ENCODE assay signal across 23 cellular contexts in genomic region chr2:232319117-232320037, GRCh38. TPM values are rescaled to one million over a fixed set of nuclear protein-coding genes. Genes with fewer than 3 reads are reported as not detected.
A peak's percentile ranks its signal among the peaks of the same experiment; 100 is the strongest.
DNase-seq lines count a peak whose midpoint lies in the region; ATAC-seq and TF ChIP-seq lines count a peak whose summit lies in the region.
"Had no signal": no experiment of that assay in that cellular context is flagged by ENCODE, and none has a peak within 500 bp of the region (broad histone marks: within the 10 kb centered on the region; RNA-seq: fewer than 3 reads in every experiment).

No MANE protein-coding gene starts in this region.

- no peaks in the 10 kb centered on the region for H3K4me1 ChIP-seq in HEK293 (ENCODE audit: control insufficient read depth, insufficient read depth, low read length)

- H3K4me3 ChIP-seq in HEK293 (ENCODE audit: low read depth, low read length): no peak overlapping the region
- H3K4me3 ChIP-seq: body of pancreas, dorsolateral prefrontal cortex, heart right ventricle, PC-9 had no signal

- no peak for DNase-seq in activated CD4-positive, alpha-beta T cell treated with anti-CD3 and anti-CD28 coated beads for 36 hours
- no peak for DNase-seq in activated CD4-positive, alpha-beta T cell treated with anti-CD3 and anti-CD28 coated beads, Interleukin-2, amount 50 U/mL, for 48 hours
- DNase-seq in neural crest cell (ENCODE audit: low read depth, low spot score) (no peak), NCI-H146 treated with DMSO at 0.1 percent for 48 hours (lab: John Stamatoyannopoulos, UW; ENCODE audit: unreplicated experiment) (no peak), amygdala (lab: John Stamatoyannopoulos, UW) (no peak)
- DNase-seq: activated CD4-positive, CD25-positive, alpha-beta regulatory T cell; body of pancreas; COR-L47; H9; heart right ventricle; kidney; NCI-H1048; NCI-H748 treated with DMSO at 0.1 percent for 48 hours; PC-9 had no signal

- no peak overlapping the region for H3K27ac ChIP-seq in HEK293 (ENCODE audit: extremely low read depth, low read depth, low read length)
- H3K27ac ChIP-seq: body of pancreas, PC-9 had no signal

- no peak overlapping the region for H3K4me3 Mint-ChIP-seq in activated CD4-positive, alpha-beta T cell treated with anti-CD3 and anti-CD28 coated beads for 36 hours
- H3K4me3 Mint-ChIP-seq in activated T-helper 17 cell treated with anti-CD3 and anti-CD28 coated beads, Interleukin-2, amount 50 U/mL, for 72 hours: no peak overlapping the region
- no peak overlapping the region for H3K4me3 Mint-ChIP-seq in neural crest cell
- H3K4me3 Mint-ChIP-seq: H9; stimulated activated memory B cell treated with anti-CD40 and anti-IgM and Interleukin-4, amounts not matched to agents 10 μg/mL and 1 μg/mL and 100 μg/mL, for 72 hours had no signal

- H3K4me1 Mint-ChIP-seq in activated CD4-positive, alpha-beta T cell treated with anti-CD3 and anti-CD28 coated beads for 36 hours: peaks cover 84% of the 10 kb centered on the region
- peaks cover 29% of the 10 kb centered on the region for H3K4me1 Mint-ChIP-seq in activated T-helper 17 cell treated with anti-CD3 and anti-CD28 coated beads, Interleukin-2, amount 50 U/mL, for 72 hours
- H3K4me1 Mint-ChIP-seq in neural crest cell: peaks cover 20% of the 10 kb centered on the region

- TF ChIP-seq CTCF in HEK293 (tag by site-specific recombination; IDR thresholded peaks at IDR 0.05): no peak
- no peak for TF ChIP-seq CTCF in neural crest cell (conservative IDR thresholded peaks at IDR 0.05)

- peaks cover 3% of the 10 kb centered on the region for H3K9me3 Mint-ChIP-seq in activated CD4-positive, alpha-beta T cell treated with anti-CD3 and anti-CD28 coated beads for 36 hours (ENCODE audit: low read depth)
- H3K9me3 Mint-ChIP-seq in activated T-helper 17 cell treated with anti-CD3 and anti-CD28 coated beads, Interleukin-2, amount 50 U/mL, for 72 hours: peaks cover 4% of the 10 kb centered on the region
- no peaks in the 10 kb centered on the region for H3K9me3 Mint-ChIP-seq in neural crest cell
- H3K9me3 Mint-ChIP-seq: stimulated activated memory B cell treated with anti-CD40 and anti-IgM and Interleukin-4, amounts not matched to agents 10 μg/mL and 1 μg/mL and 100 μg/mL, for 72 hours had no signal

- CTCF ChIA-PET in activated CD4-positive, alpha-beta T cell treated with anti-CD3 and anti-CD28 coated beads for 36 hours (lab: Charles Lee): interaction anchor here (1.3 kb wide), 1 partner anchor 83 kb away, joined by 4 read pairs; no protein-coding TSS in a partner anchor
- CTCF ChIA-PET in HEK293 (lab: Yijun Ruan, JAX): interaction anchor here (1.0 kb wide), 1 partner anchor 22 kb away, joined by 4 read pairs; no protein-coding TSS in a partner anchor

- peak overlapping the region; percentile 89 for H3K27ac Mint-ChIP-seq in activated CD4-positive, alpha-beta T cell treated with anti-CD3 and anti-CD28 coated beads for 36 hours
- peak overlapping the region; percentile 44 for H3K27ac Mint-ChIP-seq in activated T-helper 17 cell treated with anti-CD3 and anti-CD28 coated beads, Interleukin-2, amount 50 U/mL, for 72 hours
- peak overlapping the region; percentile 27 for H3K27ac Mint-ChIP-seq in neural crest cell (ENCODE audit: unreplicated experiment)
- H3K27ac Mint-ChIP-seq: stimulated activated memory B cell treated with anti-CD40 and anti-IgM and Interleukin-4, amounts not matched to agents 10 μg/mL and 1 μg/mL and 100 μg/mL, for 72 hours had no signal

- no peaks in the 10 kb centered on the region for H3K27me3 Mint-ChIP-seq in activated CD4-positive, alpha-beta T cell treated with anti-CD3 and anti-CD28 coated beads for 36 hours
- H3K27me3 Mint-ChIP-seq in activated T-helper 17 cell treated with anti-CD3 and anti-CD28 coated beads, Interleukin-2, amount 50 U/mL, for 72 hours: no peaks in the 10 kb centered on the region
- H3K27me3 Mint-ChIP-seq in neural crest cell (ENCODE audit: low read depth): no peaks in the 10 kb centered on the region
- H3K27me3 Mint-ChIP-seq: stimulated activated memory B cell treated with anti-CD40 and anti-IgM and Interleukin-4, amounts not matched to agents 10 μg/mL and 1 μg/mL and 100 μg/mL, for 72 hours had no signal

- peaks cover 11% of the 10 kb centered on the region for H3K36me3 Mint-ChIP-seq in activated CD4-positive, alpha-beta T cell treated with anti-CD3 and anti-CD28 coated beads for 36 hours (ENCODE audit: low read depth)
- H3K36me3 Mint-ChIP-seq in activated T-helper 17 cell treated with anti-CD3 and anti-CD28 coated beads, Interleukin-2, amount 50 U/mL, for 72 hours (ENCODE audit: low read depth): no peaks in the 10 kb centered on the region
- peaks cover 5% of the 10 kb centered on the region for H3K36me3 Mint-ChIP-seq in neural crest cell (ENCODE audit: low read depth)

- no peak for ATAC-seq in activated CD4-positive, alpha-beta T cell treated with anti-CD3 and anti-CD28 coated beads for 36 hours
- no peak for ATAC-seq in activated T-helper 17 cell treated with anti-CD3 and anti-CD28 coated beads, Interleukin-2, amount 50 U/mL, for 72 hours (replicated peaks)
- ATAC-seq in HG03039 (IDR thresholded peaks at IDR 0.05; ENCODE audit: unreplicated experiment): no peak
- ATAC-seq: body of pancreas; HepG2; stimulated activated memory B cell treated with anti-CD40 and anti-IgM and Interleukin-4, amounts not matched to agents 10 μg/mL and 1 μg/mL and 100 μg/mL, for 72 hours had no signal

- POLR2A ChIA-PET in activated CD4-positive, alpha-beta T cell treated with anti-CD3 and anti-CD28 coated beads for 36 hours (lab: Charles Lee): no interaction called here
- POLR2A ChIA-PET in HEK293 (lab: Yijun Ruan, JAX): no interaction called here

- intact Hi-C loops in activated CD4-positive, alpha-beta T cell treated with anti-CD3 and anti-CD28 coated beads for 36 hours (cut with DNase I, micrococcal nuclease): loop anchor here (5.0 to 10.0 kb wide), 5 partner anchors 82 to 537 kb away; partner anchors contain the start of genes GIGYF2 (in 1 of the 2) and PDE6D (in 1 of the 2)

- no peaks in the 10 kb centered on the region for H3K9me3 ChIP-seq in HEK293 (ENCODE audit: control insufficient read depth, insufficient read depth, low read depth, low read length)
- H3K9me3 ChIP-seq: body of pancreas, heart right ventricle had no signal

- H3K36me3 ChIP-seq in HEK293 (ENCODE audit: control insufficient read depth in 2 of 2, insufficient read depth in 1 of 2, low read length in 2 of 2): no peaks in the 10 kb centered on the region
- H3K36me3 ChIP-seq: heart right ventricle had no signal

TF ChIP-seq in HEK293, 187 proteins besides CTCF, POLR2A, EP300 and RAD21:
- TF ChIP-seq ZEB2 (tag by site-specific recombination; IDR thresholded peaks at IDR 0.05): no peak
- TF ChIP-seq GLIS1 (tag by site-specific recombination; IDR thresholded peaks at IDR 0.05): peak; percentile 44; the same call in 1 of the 2 replicates

RNA-seq across cellular contexts. Expression of gene ALPP, which starts 59.2 kb away (rescaled TPM):
- not detected for total RNA-seq in activated CD4-positive, alpha-beta T cell treated with anti-CD3 and anti-CD28 coated beads for 36 hours
- under 1 TPM in 1 of 2 donors, not detected in 1; 0.19 TPM for total RNA-seq in activated T-helper 17 cell treated with anti-CD3 and anti-CD28 coated beads, Interleukin-2, amount 50 U/mL, for 72 hours
- total RNA-seq in neural crest cell: not detected in 2 replicates
- total RNA-seq: fibroblast of lung, heart right ventricle, HepG2, kidney, osteocyte, ureter had no signal

Comparison
In these comparisons a context has a peak if more than half of its experiments do, and no peak if none do; other contexts are left out.
1. H3K27ac Mint-ChIP-seq: peak in every context shown above with its lines; median percentile 89 in activated CD4-positive, alpha-beta T cell treated with anti-CD3 and anti-CD28 coated beads for 36 hours; 44 in activated T-helper 17 cell treated with anti-CD3 and anti-CD28 coated beads, Interleukin-2, amount 50 U/mL, for 72 hours; 27 in neural crest cell.